1 cellular context compared by ENCODE assay signal in genomic region chr20:56003966-56004365, GRCh38.
TF ChIP-seq lines count a peak whose summit lies in the region.

No MANE protein-coding gene starts in this region.

TF ChIP-seq in H1, 55 proteins besides CTCF, POLR2A, EP300 and RAD21 (continued from another document):
- no peak for TF ChIP-seq MAFK (IDR thresholded peaks at IDR 0.05; ENCODE audit: low read depth, low read length)
- no peak for TF ChIP-seq GTF2F1 (IDR thresholded peaks at IDR 0.05; ENCODE audit: borderline replicate concordance, low read depth, low read length)
- no peak for TF ChIP-seq SRF (IDR thresholded peaks at IDR 0.05; ENCODE audit: low read depth, low read length)
TF ChIP-seq in H1: peak in this region for 1.
